Comparison of ENCODE assay signal across 8 cellular contexts in genomic region chr3:40317061-40317676, GRCh38. TPM values are rescaled to one million over a fixed set of nuclear protein-coding genes. Genes with fewer than 3 reads are reported as not detected.
A peak's percentile ranks its signal among the peaks of the same experiment; 100 is the strongest.
DNase-seq lines count a peak whose midpoint lies in the region; ATAC-seq and TF ChIP-seq lines count a peak whose summit lies in the region.

No MANE protein-coding gene starts in this region.

- H3K36me3 Mint-ChIP-seq in T-helper 2 cell treated with Interferon-gamma antibody and Interleukin-4, amounts not matched to agents 5 μg/mL and 100 μg/mL, for 36 hours (ENCODE audit: low read depth), result peaks cover 14% of the 10 kb centered on the region

- H3K27me3 Mint-ChIP-seq in T-helper 2 cell treated with Interferon-gamma antibody and Interleukin-4, amounts not matched to agents 5 μg/mL and 100 μg/mL, for 36 hours (ENCODE audit: low read depth), result no peaks in the 10 kb centered on the region

- H3K4me3 Mint-ChIP-seq in T-helper 2 cell treated with Interferon-gamma antibody and Interleukin-4, amounts not matched to agents 5 μg/mL and 100 μg/mL, for 36 hours, result no peak overlapping the region

- intact Hi-C loops in mucosa of descending colon (cut with DNase I, micrococcal nuclease), result loop anchor here (5.0 kb wide), 1 partner anchor 125 kb away; no protein-coding TSS in a partner anchor

- peaks cover 7% of the 10 kb centered on the region for H3K4me1 ChIP-seq in mucosa of descending colon (ENCODE audit: low read depth)

- no peak overlapping the region for H3K4me3 ChIP-seq in mucosa of descending colon

- H3K9me3 ChIP-seq in mucosa of descending colon, result no peaks in the 10 kb centered on the region

- peak; percentile 61 for ATAC-seq in HG02642 (IDR thresholded peaks at IDR 0.05; ENCODE audit: poor library complexity, unreplicated experiment)
- peak; percentile 63 for ATAC-seq in mucosa of descending colon

- H3K27ac Mint-ChIP-seq in T-helper 2 cell treated with Interferon-gamma antibody and Interleukin-4, amounts not matched to agents 5 μg/mL and 100 μg/mL, for 36 hours, result no peak overlapping the region

- no peaks in the 10 kb centered on the region for H3K9me3 Mint-ChIP-seq in T-helper 2 cell treated with Interferon-gamma antibody and Interleukin-4, amounts not matched to agents 5 μg/mL and 100 μg/mL, for 36 hours

- H3K36me3 ChIP-seq in mucosa of descending colon (ENCODE audit: low read depth), result no peaks in the 10 kb centered on the region

- TF ChIP-seq CTCF in GM10266 (IDR thresholded peaks at IDR 0.05; ENCODE audit: control insufficient read depth, insufficient read depth, low read depth, missing control alignments) (peak; percentile 74), mucosa of descending colon (IDR thresholded peaks at IDR 0.05) (peak; percentile 50)

- DNase-seq in AG08395 (ENCODE audit: low spot score) (peak; percentile 58), GM10266 (ENCODE audit: extremely low spot score) (peak; percentile 57), NCI-H2029 treated with DMSO at 0.1 percent for 48 hours (lab: John Stamatoyannopoulos, UW) (peak; percentile 68), mucosa of descending colon (peak in 1 of 3 donors; percentile 75), HPDE6-E6E7 (ENCODE audit: extremely low spot score) (no peak)
- peak; percentile 14 for DNase-seq in T-helper 2 cell treated with Interferon-gamma antibody and Interleukin-4, amounts not matched to agents 5 μg/mL and 100 μg/mL, for 36 hours (ENCODE audit: low spot score)
- DNase-seq in effector CD8-positive, alpha-beta T cell (lab: John Stamatoyannopoulos, UW), result peak; percentile 3

- no peaks in the 10 kb centered on the region for H3K4me1 Mint-ChIP-seq in T-helper 2 cell treated with Interferon-gamma antibody and Interleukin-4, amounts not matched to agents 5 μg/mL and 100 μg/mL, for 36 hours (ENCODE audit: low read depth)

RNA-seq across cellular contexts. Expression of gene EIF1B, which starts 7.7 kb away (rescaled TPM):
- 10 to 100 TPM; 37.3 to 62.7 (median 41.3) TPM for total RNA-seq in mucosa of descending colon
